In genomic region chr2:234982096-234982834, GRCh38 we compare ENCODE assay signal across 11 cellular contexts. TPM values are rescaled to one million over a fixed set of nuclear protein-coding genes. Genes with fewer than 3 reads are reported as not detected.
A peak's percentile ranks its signal among the peaks of the same experiment; 100 is the strongest.
DNase-seq lines count a peak whose midpoint lies in the region; ATAC-seq, FAIRE-seq and TF ChIP-seq lines count a peak whose summit lies in the region.
"Had no signal": no experiment of that assay in that cellular context is flagged by ENCODE, and none has a peak within 500 bp of the region (broad histone marks: within the 10 kb centered on the region; RNA-seq: fewer than 3 reads in every experiment).

No MANE protein-coding gene starts in this region.

- no peaks in the 10 kb centered on the region for H3K36me3 ChIP-seq in hepatocyte (replicated peaks; ENCODE audit: insufficient read depth, low read depth)

- H2AFZ ChIP-seq in hepatocyte = no peak overlapping the region

- H3K27ac Mint-ChIP-seq in Calu3 (ENCODE audit: unreplicated experiment) = peak overlapping the region; percentile 93
- H3K27ac Mint-ChIP-seq in stimulated activated naive CD8-positive, alpha-beta T cell treated with anti-CD3 and anti-CD28 coated beads, Interleukin-15, amount 100 ng/mL, for 72 hours = peak overlapping the region in 1 of 2 donors; percentile 74
- H3K27ac Mint-ChIP-seq: activated CD8-positive, alpha-beta T cell treated with anti-CD3 and anti-CD28 coated beads for 36 hours had no signal

- DNase-seq in Calu3 = no peak
- DNase-seq in hepatocyte (ENCODE audit: low spot score) = no peak
- DNase-seq in retinal pigment epithelial cell (ENCODE audit: low read depth) = no peak
- DNase-seq in OCI-M1 (lab: John Stamatoyannopoulos, UW) = no peak
- DNase-seq in stimulated activated naive CD8-positive, alpha-beta T cell treated with anti-CD3 and anti-CD28 coated beads, Interleukin-15, amount 100 ng/mL, for 72 hours = no peak
- no peak for DNase-seq in GM12892 (ENCODE audit: insufficient read length)
- DNase-seq in activated CD8-positive, alpha-beta memory T cell treated with anti-CD3 and anti-CD28 coated beads, Interleukin-2, amount 50 U/mL, for 48 hours = no peak
- DNase-seq: activated CD8-positive, alpha-beta T cell treated with anti-CD3 and anti-CD28 coated beads for 36 hours; stimulated activated CD4-positive, alpha-beta T cell treated with anti-CD3 and anti-CD28 coated beads, Interleukin-1b, Interleukin-23, amount 100 ng/mL, for 48 hours had no signal

- peaks cover 30% of the 10 kb centered on the region for H3K36me3 Mint-ChIP-seq in Calu3 (ENCODE audit: insufficient read depth, unreplicated experiment)

- no peaks in the 10 kb centered on the region for H3K9me2 ChIP-seq in hepatocyte (replicated peaks; ENCODE audit: insufficient read depth)

- no peak for FAIRE-seq in GM12892 (lab: Jason Lieb, UNC)

- TF ChIP-seq CTCF in Calu3 (IDR thresholded peaks at IDR 0.05; ENCODE audit: unreplicated experiment) = no peak
- no peak for TF ChIP-seq CTCF in VCaP (conservative IDR thresholded peaks at IDR 0.05)
- no peak for TF ChIP-seq CTCF in hepatocyte (IDR thresholded peaks at IDR 0.05; ENCODE audit: poor library complexity)
- no peak for TF ChIP-seq CTCF in retinal pigment epithelial cell (conservative IDR thresholded peaks at IDR 0.05; ENCODE audit: low read depth, low read length)

- H3K27ac ChIP-seq in VCaP (peak overlapping the region; percentile 71), hepatocyte (peak overlapping the region; percentile 89)

- no peaks in the 10 kb centered on the region for H3K9me3 ChIP-seq in hepatocyte (ENCODE audit: low read depth)

- peaks cover 46% of the 10 kb centered on the region for H3K4me1 ChIP-seq in hepatocyte (ENCODE audit: insufficient read depth)

- no TSS peak for BruUV-seq in Calu3 (replicated peaks; lab: Mats Ljungman, UMichigan)

- H3K4me3 ChIP-seq in hepatocyte (no peak overlapping the region), retinal pigment epithelial cell (ENCODE audit: low read length) (peak overlapping the region; percentile 14)

- WGBS in hepatocyte (ENCODE audit: low lambda C conversion rate, missing lambda C conversion rate) = 90% methylated on average over 17 of the region's 17 CpGs

- H3K79me2 ChIP-seq in hepatocyte = peaks cover 88% of the 10 kb centered on the region

- no peak for ATAC-seq in stimulated activated naive CD8-positive, alpha-beta T cell treated with anti-CD3 and anti-CD28 coated beads, Interleukin-15, amount 100 ng/mL, for 72 hours
- ATAC-seq: activated CD8-positive, alpha-beta T cell treated with anti-CD3 and anti-CD28 coated beads for 36 hours; esophagus mucosa had no signal

- H4K20me1 ChIP-seq in hepatocyte (ENCODE audit: insufficient read depth, poor library complexity, severe bottlenecking) = peaks cover 19% of the 10 kb centered on the region

- CTCF ChIA-PET in Calu3 (lab: Charles Lee) = interaction anchor here (0.6 to 1.3 kb wide), 6 partner anchors 10 to 157 kb away, joined by 3 to 6 read pairs (median 3); no protein-coding TSS in a partner anchor

- no peaks in the 10 kb centered on the region for H3K27me3 Mint-ChIP-seq in Calu3 (ENCODE audit: unreplicated experiment)
- peaks cover 18% of the 10 kb centered on the region for H3K27me3 Mint-ChIP-seq in stimulated activated naive CD8-positive, alpha-beta T cell treated with anti-CD3 and anti-CD28 coated beads, Interleukin-15, amount 100 ng/mL, for 72 hours
- H3K27me3 Mint-ChIP-seq: activated CD8-positive, alpha-beta T cell treated with anti-CD3 and anti-CD28 coated beads for 36 hours had no signal

- H3K9me3 Mint-ChIP-seq in Calu3 (ENCODE audit: low read depth, unreplicated experiment) = no peaks in the 10 kb centered on the region
- H3K9me3 Mint-ChIP-seq in stimulated activated naive CD8-positive, alpha-beta T cell treated with anti-CD3 and anti-CD28 coated beads, Interleukin-15, amount 100 ng/mL, for 72 hours = peaks cover 0 to 8% of the 10 kb centered on the region in 2 donors

- peak overlapping the region; percentile 66 for H3K4me2 ChIP-seq in hepatocyte

- H3K27me3 ChIP-seq in hepatocyte = no peaks in the 10 kb centered on the region

- H3K4me1 Mint-ChIP-seq in Calu3 (ENCODE audit: low read depth, unreplicated experiment) = peaks cover 68% of the 10 kb centered on the region
- H3K4me1 Mint-ChIP-seq in stimulated activated naive CD8-positive, alpha-beta T cell treated with anti-CD3 and anti-CD28 coated beads, Interleukin-15, amount 100 ng/mL, for 72 hours = no peaks in the 10 kb centered on the region

- H3K4me3 Mint-ChIP-seq in Calu3 (ENCODE audit: low read depth, unreplicated experiment) = peak overlapping the region; percentile 67
- H3K4me3 Mint-ChIP-seq in stimulated activated naive CD8-positive, alpha-beta T cell treated with anti-CD3 and anti-CD28 coated beads, Interleukin-15, amount 100 ng/mL, for 72 hours = no peak overlapping the region
- H3K4me3 Mint-ChIP-seq: activated CD8-positive, alpha-beta T cell treated with anti-CD3 and anti-CD28 coated beads for 36 hours had no signal

- TF ChIP-seq POLR2A in GM12892 (IDR thresholded peaks at IDR 0.05; ENCODE audit: low read depth, low read length) = no peak

- intact Hi-C loops in Calu3 (cut with micrococcal nuclease; ENCODE audit: unreplicated experiment) = loop anchor here (5.0 kb wide), 1 partner anchor 100 kb away; no protein-coding TSS in a partner anchor

RNA-seq across cellular contexts. Expression of gene SH3BP4, which starts 30.4 kb away (rescaled TPM):
- total RNA-seq in Calu3 (2022) (35.0 and 36.9 TPM in 2 replicates), hepatocyte (32.0 and 35.9 TPM in 2 replicates)
- 20.3 and 23.3 TPM in 2 replicates for polyA plus RNA-seq in hepatocyte
- polyA plus RNA-seq in GM12892 (2012; ENCODE audit: missing spikeins) = not detected
